Comparison of ENCODE assay signal across 10 cellular contexts in the genomic region with DNA sequence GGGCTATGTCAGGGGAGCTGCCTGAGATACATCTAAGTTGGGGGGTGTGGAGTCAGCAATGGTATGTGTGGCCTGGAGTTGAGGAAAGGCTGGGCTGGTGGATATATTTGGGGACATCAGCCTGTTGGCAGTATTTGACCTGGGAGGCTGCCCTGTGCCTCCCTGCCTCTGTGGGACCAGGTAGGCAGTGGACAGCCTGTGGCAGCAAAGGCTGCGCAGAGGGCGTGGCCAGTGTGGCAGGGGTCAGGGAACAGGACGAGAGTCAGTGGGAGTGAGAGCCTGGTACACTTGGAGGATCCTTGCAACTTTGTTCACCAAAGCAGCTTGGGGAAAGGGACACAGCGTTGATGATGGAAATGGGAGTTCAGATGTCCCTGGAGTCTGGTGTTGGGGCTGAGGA. TPM values are rescaled to one million over a fixed set of nuclear protein-coding genes. Genes with fewer than 3 reads are reported as not detected.
DNase-seq lines count a peak whose midpoint lies in the region; ATAC-seq, FAIRE-seq and TF ChIP-seq lines count a peak whose summit lies in the region.
"Had no signal": no experiment of that assay in that cellular context is flagged by ENCODE, and none has a peak within 500 bp of the region (broad histone marks: within the 10 kb centered on the region; RNA-seq: fewer than 3 reads in every experiment).

No MANE protein-coding gene starts in this region.

- TF ChIP-seq CTCF in CD4-positive, alpha-beta T cell (IDR thresholded peaks at IDR 0.05), result no peak
- TF ChIP-seq CTCF in H1 (IDR thresholded peaks at IDR 0.05; ENCODE audit: control extremely low read depth in 1 of 3, insufficient read depth in 1 of 3, low read depth in 1 of 3, low read length in 3 of 3) (no peak), osteocyte (IDR thresholded peaks at IDR 0.05) (no peak)

- H3K4me1 ChIP-seq in SJCRH30, result peaks cover 26% of the 10 kb centered on the region
- H3K4me1 ChIP-seq in H1 (replicated peaks in 1 of 4; ENCODE audit: control insufficient read depth in 3 of 4, insufficient read depth in 4 of 4, low read length in 3 of 4), result peaks cover 2 to 12% (median 4%) of the 10 kb centered on the region in 4 experiments; a peak in 4 of 7 replicates
- peaks cover 15% of the 10 kb centered on the region for H3K4me1 ChIP-seq in Karpas-422 (ENCODE audit: low read length)

- H3K23me2 ChIP-seq in H1 (ENCODE audit: low read depth, low read length), result no peaks in the 10 kb centered on the region

- no peak overlapping the region for H3K9ac ChIP-seq in H1 (replicated peaks in 1 of 4; ENCODE audit: extremely low read depth in 1 of 4, low read depth in 3 of 4, low read length in 3 of 4)
- no peak overlapping the region for H3K9ac ChIP-seq in Karpas-422 (ENCODE audit: low read length)

- 94% methylated on average over 4 of the region's 4 CpGs; no CpG with 5 or more reads in 1 of the 2 experiments for WGBS in H1 (ENCODE audit: extremely low coverage in 1 of 2, insufficient coverage in 1 of 2, insufficient read length in 1 of 2, insufficient replicate concordance in 2 of 2, low coverage in 1 of 2, low lambda C conversion rate in 2 of 2, missing lambda C conversion rate in 1 of 2), 2 experiments

- no peak for TF ChIP-seq EP300 in H1 (IDR thresholded peaks at IDR 0.05; ENCODE audit: borderline replicate concordance in 1 of 2, low read depth in 2 of 2, low read length in 2 of 2)

- peaks cover 0 to 2% of the 10 kb centered on the region in 2 experiments for H4K20me1 ChIP-seq in H1 (replicated peaks in 1 of 2; ENCODE audit: control insufficient read depth in 1 of 2, insufficient read depth in 2 of 2, low read length in 2 of 2)
- peaks cover 8% of the 10 kb centered on the region for H4K20me1 ChIP-seq in Karpas-422 (ENCODE audit: insufficient read depth, low read depth, low read length)

- no peak overlapping the region for H2BK120ac ChIP-seq in H1 (replicated peaks; ENCODE audit: low read depth, low read length)

- no peak overlapping the region for H3K56ac ChIP-seq in H1 (replicated peaks; ENCODE audit: insufficient read length, low read depth, low read length)

- TF ChIP-seq RAD21 in H1 (IDR thresholded peaks at IDR 0.05 in 1 of 2, conservative IDR thresholded peaks at IDR 0.05 in 1 of 2; ENCODE audit: low read depth in 2 of 2, low read length in 2 of 2), result no peak

- no peak overlapping the region for H4K5ac ChIP-seq in H1 (ENCODE audit: insufficient read length, low read depth, low read length)

- H3K4me2 ChIP-seq in H1 (ENCODE audit: insufficient read depth in 1 of 2, low read depth in 2 of 2, low read length in 2 of 2) (no peak overlapping the region), Karpas-422 (ENCODE audit: low read depth, low read length, poor library complexity, severe bottlenecking) (no peak overlapping the region)

- no peak overlapping the region for H2BK15ac ChIP-seq in H1 (ENCODE audit: low read length)

- no peaks in the 10 kb centered on the region for H3K27me3 Mint-ChIP-seq in CD4-positive, alpha-beta T cell
- H3K27me3 Mint-ChIP-seq in osteocyte (ENCODE audit: unreplicated experiment), result no peaks in the 10 kb centered on the region

- H2AFZ ChIP-seq in H1 (ENCODE audit: low read length), result no peak overlapping the region
- no peak overlapping the region for H2AFZ ChIP-seq in Karpas-422 (ENCODE audit: low read length)

- no peak overlapping the region for H3K23ac ChIP-seq in H1 (ENCODE audit: insufficient read length)

- H3K79me2 ChIP-seq in H1 (ENCODE audit: control insufficient read depth in 1 of 2, insufficient read depth in 2 of 2, low read length in 2 of 2) (no peaks in the 10 kb centered on the region), Karpas-422 (ENCODE audit: low read length) (peaks cover 46% of the 10 kb centered on the region)

- intact Hi-C loops in CD4-positive, alpha-beta T cell (cut with DNase I, micrococcal nuclease), result loop anchor here (1.0 to 5.0 kb wide), 3 partner anchors 15 to 1064 kb away; partner anchors contain the start of genes MANF (in 1 of the 2) and TEX264 (in 1 of the 2)
- intact Hi-C loops in sciatic nerve (cut with DNase I), result no loop called here

- no peak for ATAC-seq in CD4-positive, alpha-beta T cell (ENCODE audit: poor library complexity)
- ATAC-seq in sciatic nerve (no peak), HG03025 (IDR thresholded peaks at IDR 0.05; ENCODE audit: low FRiP score, unreplicated experiment) (no peak)

- H3K27me3 ChIP-seq in CD4-positive, alpha-beta T cell (ENCODE audit: control insufficient read depth, insufficient read depth, low read length), result no peaks in the 10 kb centered on the region
- H3K27me3 ChIP-seq in SJCRH30 (no peaks in the 10 kb centered on the region), H1 (replicated peaks in 1 of 4; ENCODE audit: control insufficient read depth in 3 of 4, extremely low read depth in 1 of 4, insufficient read depth in 3 of 4, low read length in 3 of 4) (no peaks in the 10 kb centered on the region), Karpas-422 (ENCODE audit: low read length) (no peaks in the 10 kb centered on the region)

- peak overlapping the region; percentile 83 for H3K27ac Mint-ChIP-seq in CD4-positive, alpha-beta T cell
- H3K27ac Mint-ChIP-seq in osteocyte (ENCODE audit: unreplicated experiment), result peak overlapping the region; percentile 24

- H3K27ac ChIP-seq in CD4-positive, alpha-beta T cell (ENCODE audit: low read depth, low read length), result peak overlapping the region; percentile 72
- H3K27ac ChIP-seq in SJCRH30 (peak overlapping the region; percentile 66), H1 (ENCODE audit: low read depth, low read length) (no peak overlapping the region), Karpas-422 (ENCODE audit: low read length) (no peak overlapping the region)

- peaks cover 68% of the 10 kb centered on the region for H3K36me3 Mint-ChIP-seq in CD4-positive, alpha-beta T cell (ENCODE audit: low read depth)
- H3K36me3 Mint-ChIP-seq in osteocyte (ENCODE audit: unreplicated experiment), result peaks cover 23% of the 10 kb centered on the region

- H2AK5ac ChIP-seq in H1 (ENCODE audit: low read depth, low read length), result no peak overlapping the region

- H3K4ac ChIP-seq in H1 (replicated peaks; ENCODE audit: insufficient read length, low read depth, low read length), result no peak overlapping the region

- TF ChIP-seq POLR2A in H1 (IDR thresholded peaks at IDR 0.05; ENCODE audit: control extremely low read depth in 1 of 2, low read depth in 2 of 2, low read length in 2 of 2), result no peak

- 0 out of 2 replicates have a peak overlapping the region, but pooled peaks have one; percentile 1 for H4K8ac ChIP-seq in H1 (ENCODE audit: extremely low read depth, insufficient read depth, low read length)

- H2BK20ac ChIP-seq in H1 (ENCODE audit: low read length), result no peak overlapping the region

- no peak for FAIRE-seq in H1 (lab: Jason Lieb, UNC)
- FAIRE-seq: D721Med had no signal

- H3K18ac ChIP-seq in H1 (ENCODE audit: extremely low read depth, low read length), result no peak overlapping the region; the same call in 1 of the 2 replicates

- H3K4me3 ChIP-seq in SJCRH30 (no peak overlapping the region), H1 (ENCODE audit: extremely low read depth in 1 of 4, insufficient read depth in 2 of 4, low read depth in 3 of 4, low read length in 4 of 4) (no peak overlapping the region), Karpas-422 (ENCODE audit: low read length) (no peak overlapping the region)

- peaks cover 80% of the 10 kb centered on the region for H3K4me1 Mint-ChIP-seq in CD4-positive, alpha-beta T cell (ENCODE audit: low read depth)
- peaks cover 40% of the 10 kb centered on the region for H3K4me1 Mint-ChIP-seq in osteocyte (ENCODE audit: unreplicated experiment)

- POLR2A ChIA-PET in CD4-positive, alpha-beta T cell (lab: Charles Lee), result interaction anchor here (1.1 to 3.0 kb wide), 7 partner anchors 12 to 301 kb away, joined by 3 to 31 read pairs (median 8); partner anchors contain the start of genes DCAF1, GRM2 and MANF
- POLR2A ChIA-PET in H1 (lab: Charles Lee; ENCODE audit: partially characterized antibody), result interaction anchor here (2.3 kb wide), 1 partner anchor 17 kb away, joined by 7 read pairs; no protein-coding TSS in a partner anchor

- no peak for DNase-seq in CD4-positive, alpha-beta T cell
- DNase-seq in SJCRH30 (no peak), H1 (ENCODE audit: low read depth in 1 of 2, low spot score in 2 of 2) (no peak), osteocyte (ENCODE audit: extremely low spot score, unreplicated experiment) (no peak), iPS-NIHi7 (ENCODE audit: extremely low spot score) (no peak), Karpas-422 (no peak), sciatic nerve (ENCODE audit: low spot score) (no peak)

- H3K9me2 ChIP-seq in Karpas-422 (replicated peaks; ENCODE audit: insufficient read depth, low read length), result no peaks in the 10 kb centered on the region

- H4K91ac ChIP-seq in H1 (replicated peaks; ENCODE audit: insufficient read length, low read length), result no peak overlapping the region

- H3K9me3 Mint-ChIP-seq in CD4-positive, alpha-beta T cell, result no peaks in the 10 kb centered on the region
- H3K9me3 Mint-ChIP-seq in osteocyte (ENCODE audit: unreplicated experiment), result no peaks in the 10 kb centered on the region

- no peaks in the 10 kb centered on the region; the same call in 1 of the 2 replicates for H3K79me1 ChIP-seq in H1 (ENCODE audit: low read depth, low read length)

- no peak overlapping the region for H3K14ac ChIP-seq in H1 (ENCODE audit: insufficient read length)

- no peak overlapping the region for H2BK5ac ChIP-seq in H1 (ENCODE audit: low read depth, low read length)

- H2BK12ac ChIP-seq in H1 (ENCODE audit: low read depth, low read length), result peak overlapping the region; percentile 75; the same call in 1 of the 2 replicates

- CTCF ChIA-PET in CD4-positive, alpha-beta T cell (lab: Charles Lee), result interaction anchor here (1.8 to 2.1 kb wide), 2 partner anchors 14 to 185 kb away, joined by 9 to 10 read pairs; no protein-coding TSS in a partner anchor
- CTCF ChIA-PET in H1 (lab: Charles Lee; ENCODE audit: partially characterized antibody), result interaction anchor here (1.0 to 8.2 kb wide), 6 partner anchors 13 to 184 kb away, joined by 4 to 31 read pairs (median 6); no protein-coding TSS in a partner anchor

- no peaks in the 10 kb centered on the region for H3K9me3 ChIP-seq in CD4-positive, alpha-beta T cell (ENCODE audit: control insufficient read depth, low read length)
- H3K9me3 ChIP-seq in SJCRH30 (replicated peaks) (no peaks in the 10 kb centered on the region), H1 (ENCODE audit: insufficient read depth in 2 of 2, low read depth in 1 of 2, low read length in 1 of 2) (no peaks in the 10 kb centered on the region), Karpas-422 (ENCODE audit: low read length) (no peaks in the 10 kb centered on the region)

- H3K36me3 ChIP-seq in SJCRH30 (peaks cover 7% of the 10 kb centered on the region), H1 (ENCODE audit: control insufficient read depth in 2 of 4, insufficient read depth in 4 of 4, low read length in 3 of 4) (no peaks in the 10 kb centered on the region), Karpas-422 (ENCODE audit: insufficient read depth, low read length) (peaks cover 27% of the 10 kb centered on the region)

- peak overlapping the region; percentile 78 for H3K4me3 Mint-ChIP-seq in CD4-positive, alpha-beta T cell
- no peak overlapping the region for H3K4me3 Mint-ChIP-seq in osteocyte (ENCODE audit: unreplicated experiment)

RNA-seq across cellular contexts. Expression of gene TEX264, which starts 15.0 kb away (rescaled TPM):
- 10 to 100 TPM; 24.9 to 25.9 TPM for total RNA-seq in CD4-positive, alpha-beta T cell
- 34.7 and 35.0 TPM in 2 replicates for total RNA-seq in SJCRH30 (2014; rRNA removed; shearing (Covaris generic))
- total RNA-seq in H1 (2021; fragmentation: NEBNext Ultra II Directional; extraction: Animal tissue kit (Norgen Biotek cat#: 25700)), result 11.2 and 11.9 TPM in 2 replicates
- 35.6 and 42.0 TPM in 2 replicates for polyA plus RNA-seq in H1 (2011; rRNA removed)
- polyA plus RNA-seq in H1 (2011; cell fraction: cytosol; rRNA removed), result 22.6 TPM
- polyA plus RNA-seq in H1 (2011; cell fraction: nucleus; rRNA removed), result 25.0 TPM
- polyA plus RNA-seq in H1 (2012, experiment 1 of 2), result 9.7 to 13.9 TPM (median 12.3 TPM) in 4 replicates
- 13.6 TPM for polyA plus RNA-seq in H1 (2012, experiment 2 of 2)
- 12.9 TPM for polyA plus RNA-seq in H1 (2013, experiment 1 of 2)
- polyA plus RNA-seq in H1 (2013, experiment 2 of 2), result 15.5 TPM
- 12.1 and 25.5 TPM in 2 replicates for polyA minus RNA-seq in H1 (2011; rRNA and poly(A)+ RNA removed)
- 6.2 TPM for polyA minus RNA-seq in H1 (2011; cell fraction: cytosol; rRNA and poly(A)+ RNA removed)
- 4.4 TPM for polyA minus RNA-seq in H1 (2011; cell fraction: nucleus; rRNA and poly(A)+ RNA removed)
- total RNA-seq in osteocyte (63.0 and 65.2 TPM in 2 replicates), sciatic nerve (35.8 TPM)
- total RNA-seq in Karpas-422 (2014; rRNA removed; shearing (Covaris generic); ENCODE audit: low replicate concordance), result 63.0 and 96.6 TPM in 2 replicates

RNA-seq across cellular contexts. Expression of gene GRM2, which starts 20.8 kb away (rescaled TPM):
- total RNA-seq in CD4-positive, alpha-beta T cell, result 1 to 10 TPM; 4.1 to 4.2 TPM
- 0.16 and 0.30 TPM in 2 replicates for total RNA-seq in SJCRH30 (2014; rRNA removed; shearing (Covaris generic))
- 3.9 and 4.3 TPM in 2 replicates for total RNA-seq in H1 (2021; fragmentation: NEBNext Ultra II Directional; extraction: Animal tissue kit (Norgen Biotek cat#: 25700))
- 10.5 and 11.7 TPM in 2 replicates for polyA plus RNA-seq in H1 (2011; rRNA removed)
- 7.6 TPM for polyA plus RNA-seq in H1 (2011; cell fraction: cytosol; rRNA removed)
- 9.2 TPM for polyA plus RNA-seq in H1 (2011; cell fraction: nucleus; rRNA removed)
- polyA plus RNA-seq in H1 (2012, experiment 1 of 2), result 2.9 to 4.9 TPM (median 4.2 TPM) in 4 replicates
- 4.5 TPM for polyA plus RNA-seq in H1 (2012, experiment 2 of 2)
- 3.9 TPM for polyA plus RNA-seq in H1 (2013, experiment 1 of 2)
- polyA plus RNA-seq in H1 (2013, experiment 2 of 2), result 3.6 TPM
- 4.1 and 4.6 TPM in 2 replicates for polyA minus RNA-seq in H1 (2011; rRNA and poly(A)+ RNA removed)
- polyA minus RNA-seq in H1 (2011; cell fraction: cytosol; rRNA and poly(A)+ RNA removed), result 2.7 TPM
- polyA minus RNA-seq in H1 (2011; cell fraction: nucleus; rRNA and poly(A)+ RNA removed), result 2.4 TPM
- total RNA-seq in osteocyte (0.10 and 0.32 TPM in 2 replicates), sciatic nerve (0.40 TPM)
- total RNA-seq in Karpas-422 (2014; rRNA removed; shearing (Covaris generic); ENCODE audit: low replicate concordance), result 0.19 and 1.1 TPM in 2 replicates
- total RNA-seq: M059J had no signal

Comparison
In these comparisons a context has a peak if more than half of its experiments do, and no peak if none do; other contexts are left out.
1. H3K27ac ChIP-seq: peak in CD4-positive, alpha-beta T cell (single experiment) and SJCRH30 (single experiment); none in H1 (single experiment) and Karpas-422 (single experiment).